Comparison of ENCODE assay signal across 1 cellular context in the genomic region with DNA sequence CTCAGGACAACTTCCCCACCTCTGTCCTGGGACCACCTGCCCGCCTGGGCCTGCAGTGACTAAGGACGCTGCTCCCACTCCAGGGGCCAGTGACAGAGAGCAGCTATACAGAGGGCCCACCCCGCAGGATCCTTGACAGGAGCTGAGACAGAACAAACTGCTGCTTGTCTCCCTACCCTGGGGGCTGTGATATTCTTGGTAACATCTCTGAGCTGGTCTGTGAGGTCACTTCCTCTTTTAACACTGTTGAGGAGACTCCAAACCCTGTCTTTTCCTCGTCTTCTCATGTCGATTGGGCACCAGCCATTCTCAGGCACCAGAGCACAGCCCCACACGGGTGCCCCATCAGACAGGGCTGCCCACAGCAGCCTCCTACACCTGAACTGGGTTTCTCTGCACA.
TF ChIP-seq lines count a peak whose summit lies in the region.

No MANE protein-coding gene starts in this region.

TF ChIP-seq in WTC11, 78 proteins besides CTCF, POLR2A, EP300 and RAD21 (continued from another document):
- TF ChIP-seq, protein P1, sequence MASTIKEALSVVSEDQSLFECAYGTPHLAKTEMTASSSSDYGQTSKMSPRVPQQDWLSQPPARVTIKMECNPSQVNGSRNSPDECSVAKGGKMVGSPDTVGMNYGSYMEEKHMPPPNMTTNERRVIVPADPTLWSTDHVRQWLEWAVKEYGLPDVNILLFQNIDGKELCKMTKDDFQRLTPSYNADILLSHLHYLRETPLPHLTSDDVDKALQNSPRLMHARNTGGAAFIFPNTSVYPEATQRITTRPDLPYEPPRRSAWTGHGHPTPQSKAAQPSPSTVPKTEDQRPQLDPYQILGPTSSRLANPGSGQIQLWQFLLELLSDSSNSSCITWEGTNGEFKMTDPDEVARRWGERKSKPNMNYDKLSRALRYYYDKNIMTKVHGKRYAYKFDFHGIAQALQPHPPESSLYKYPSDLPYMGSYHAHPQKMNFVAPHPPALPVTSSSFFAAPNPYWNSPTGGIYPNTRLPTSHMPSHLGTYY (CRISPR knock-in tag; IDR thresholded peaks at IDR 0.05) = no peak
- TF ChIP-seq NFATC4 (CRISPR knock-in tag; IDR thresholded peaks at IDR 0.05) (no peak), JAZF1 (CRISPR knock-in tag; IDR thresholded peaks at IDR 0.05) (no peak)
